ENCODE assay signal across 8 cellular contexts in genomic region chr9:32378496-32378895, GRCh38. TPM values are rescaled to one million over a fixed set of nuclear protein-coding genes. Genes with fewer than 3 reads are reported as not detected.
DNase-seq lines count a peak whose midpoint lies in the region; ATAC-seq lines count a peak whose summit lies in the region.

No MANE protein-coding gene starts in this region.

- no peak overlapping the region for H3K4me3 Mint-ChIP-seq in activated CD4-positive, alpha-beta T cell treated with anti-CD3 and anti-CD28 coated beads for 36 hours
- peak overlapping the region; percentile 66 to 72 for H3K4me3 Mint-ChIP-seq in activated T-cell treated with anti-CD3 and anti-CD28 coated beads, Interleukin-2, amount 50 U/mL, for 72 hours

- H2BK120ac ChIP-seq in trophoblast cell (ENCODE audit: insufficient read depth, low read length, poor library complexity) = no peak overlapping the region

- H3K4me2 ChIP-seq in trophoblast cell (ENCODE audit: low read length) = no peak overlapping the region

- H2BK5ac ChIP-seq in trophoblast cell (ENCODE audit: low read depth, low read length, poor library complexity) = no peak overlapping the region

- H2AFZ ChIP-seq in trophoblast cell (ENCODE audit: insufficient read depth, low read length, poor library complexity) = no peak overlapping the region

- no peak overlapping the region for H3K23ac ChIP-seq in trophoblast cell (ENCODE audit: low read length)

- no peaks in the 10 kb centered on the region for H3K79me1 ChIP-seq in trophoblast cell (ENCODE audit: low read length)

- H3K36me3 ChIP-seq in trophoblast cell (ENCODE audit: control insufficient read depth in 1 of 2, insufficient read depth in 2 of 2, low read length in 2 of 2) = no peaks in the 10 kb centered on the region

- peaks cover 15% of the 10 kb centered on the region for H3K27me3 Mint-ChIP-seq in activated CD4-positive, alpha-beta T cell treated with anti-CD3 and anti-CD28 coated beads for 36 hours
- H3K27me3 Mint-ChIP-seq in activated T-cell treated with anti-CD3 and anti-CD28 coated beads, Interleukin-2, amount 50 U/mL, for 72 hours (ENCODE audit: low read depth) = peaks cover 16% of the 10 kb centered on the region

- intact Hi-C loops in activated CD4-positive, alpha-beta T cell treated with anti-CD3 and anti-CD28 coated beads for 36 hours (cut with DNase I, micrococcal nuclease) = loop anchor here (2.0 to 5.0 kb wide), 3 partner anchors 148 to 846 kb away; partner anchors contain the start of gene RIGI (in 1 of the 2)

- H4K91ac ChIP-seq in trophoblast cell (ENCODE audit: low read depth, low read length) = no peak overlapping the region

- H3K4me1 ChIP-seq in trophoblast cell (ENCODE audit: control insufficient read depth in 1 of 2, insufficient read depth in 2 of 2, low read length in 2 of 2) = no peaks in the 10 kb centered on the region

- no peak overlapping the region for H4K12ac ChIP-seq in trophoblast cell (ENCODE audit: low read depth, low read length)

- H3K36me3 Mint-ChIP-seq in activated CD4-positive, alpha-beta T cell treated with anti-CD3 and anti-CD28 coated beads for 36 hours (ENCODE audit: low read depth) = no peaks in the 10 kb centered on the region
- no peaks in the 10 kb centered on the region for H3K36me3 Mint-ChIP-seq in activated T-cell treated with anti-CD3 and anti-CD28 coated beads, Interleukin-2, amount 50 U/mL, for 72 hours (ENCODE audit: insufficient read depth in 2 of 2)

- CTCF ChIA-PET in activated CD4-positive, alpha-beta T cell treated with anti-CD3 and anti-CD28 coated beads for 36 hours (lab: Charles Lee) = interaction anchor here (0.9 to 7.3 kb wide), 51 partner anchors 9 to 863 kb away, joined by 3 to 530 read pairs (median 6); partner anchors contain the start of genes NDUFB6, RIGI and SMIM27

- H2AK5ac ChIP-seq in trophoblast cell (ENCODE audit: low read length) = no peak overlapping the region

- H2BK12ac ChIP-seq in trophoblast cell (ENCODE audit: low read length) = no peak overlapping the region

- H3K79me2 ChIP-seq in trophoblast cell (ENCODE audit: control insufficient read depth, insufficient read depth, low read length, poor library complexity) = no peaks in the 10 kb centered on the region

- POLR2A ChIA-PET in activated CD4-positive, alpha-beta T cell treated with anti-CD3 and anti-CD28 coated beads for 36 hours (lab: Charles Lee) = interaction anchor here (0.5 to 1.5 kb wide), 3 partner anchors 148 to 269 kb away, joined by 3 to 8 read pairs (median 3); partner anchors contain the start of gene RIGI

- peaks cover 10% of the 10 kb centered on the region for H3K4me1 Mint-ChIP-seq in activated CD4-positive, alpha-beta T cell treated with anti-CD3 and anti-CD28 coated beads for 36 hours
- peaks cover 11% of the 10 kb centered on the region for H3K4me1 Mint-ChIP-seq in activated T-cell treated with anti-CD3 and anti-CD28 coated beads, Interleukin-2, amount 50 U/mL, for 72 hours (ENCODE audit: low read depth)

- H4K8ac ChIP-seq in trophoblast cell (ENCODE audit: low read depth, low read length) = no peak overlapping the region

- peak; percentile 32 for DNase-seq in activated CD4-positive, alpha-beta T cell treated with anti-CD3 and anti-CD28 coated beads for 36 hours
- no peak for DNase-seq in activated CD4-positive, alpha-beta T cell treated with anti-CD3 and anti-CD28 coated beads for 1 hour
- DNase-seq in NCI-H526 (lab: John Stamatoyannopoulos, UW) (peak; percentile 72 to 85), germinal center (ENCODE audit: low spot score) (peak; percentile 40), trophoblast cell (peak; percentile 45 to 81)
- peak; percentile 45 to 56 for DNase-seq in activated T-cell treated with anti-CD3 and anti-CD28 coated beads, Interleukin-2, amount 50 U/mL, for 72 hours

- peak; percentile 84 for ATAC-seq in activated CD4-positive, alpha-beta T cell treated with anti-CD3 and anti-CD28 coated beads for 36 hours
- peak; percentile 83 for ATAC-seq in GM21367 (IDR thresholded peaks at IDR 0.05; ENCODE audit: unreplicated experiment)
- ATAC-seq in HG03558 (IDR thresholded peaks at IDR 0.05; ENCODE audit: extremely low read depth, unreplicated experiment) = peak; percentile 57
- peak; percentile 78 to 79 for ATAC-seq in activated T-cell treated with anti-CD3 and anti-CD28 coated beads, Interleukin-2, amount 50 U/mL, for 72 hours (replicated peaks in 1 of 2)

- no peaks in the 10 kb centered on the region for H3K9me3 ChIP-seq in trophoblast cell (ENCODE audit: insufficient read depth, low read depth, low read length)

- H3K4me3 ChIP-seq in trophoblast cell (ENCODE audit: low read depth, low read length) = no peak overlapping the region

- no peaks in the 10 kb centered on the region for H3K27me3 ChIP-seq in trophoblast cell (ENCODE audit: insufficient read depth, low read length)

- H3K9ac ChIP-seq in trophoblast cell (ENCODE audit: low read length) = no peak overlapping the region

- H3K18ac ChIP-seq in trophoblast cell (ENCODE audit: low read length) = no peak overlapping the region

- H3K14ac ChIP-seq in trophoblast cell (ENCODE audit: low read length) = no peak overlapping the region

- H3K4ac ChIP-seq in trophoblast cell (ENCODE audit: low read depth, low read length) = no peak overlapping the region

- no peak overlapping the region for H3K27ac ChIP-seq in trophoblast cell (ENCODE audit: low read depth, low read length)

- no peaks in the 10 kb centered on the region for H3K9me3 Mint-ChIP-seq in activated CD4-positive, alpha-beta T cell treated with anti-CD3 and anti-CD28 coated beads for 36 hours (ENCODE audit: low read depth)
- no peaks in the 10 kb centered on the region for H3K9me3 Mint-ChIP-seq in activated T-cell treated with anti-CD3 and anti-CD28 coated beads, Interleukin-2, amount 50 U/mL, for 72 hours

- WGBS in trophoblast cell (ENCODE audit: extremely low coverage, insufficient coverage, insufficient read length) = no CpG with 5 or more reads among the region's 3 CpGs

- no peak overlapping the region for H3K27ac Mint-ChIP-seq in activated CD4-positive, alpha-beta T cell treated with anti-CD3 and anti-CD28 coated beads for 36 hours
- H3K27ac Mint-ChIP-seq in activated T-cell treated with anti-CD3 and anti-CD28 coated beads, Interleukin-2, amount 50 U/mL, for 72 hours = peak overlapping the region; percentile 38

RNA-seq across cellular contexts. Expression of gene ACO1, which starts 5.9 kb away (rescaled TPM):
- 10 to 100 TPM; 15.5 TPM for total RNA-seq in activated CD4-positive, alpha-beta T cell treated with anti-CD3 and anti-CD28 coated beads for 36 hours
- 10 to 100 TPM; 10.1 to 16.6 TPM for total RNA-seq in activated T-cell treated with anti-CD3 and anti-CD28 coated beads, Interleukin-2, amount 50 U/mL, for 72 hours
- polyA plus RNA-seq in trophoblast cell (2013) = 23.6 and 24.3 TPM in 2 replicates
